Comparison of ENCODE assay signal across 20 cellular contexts in the genomic region with DNA sequence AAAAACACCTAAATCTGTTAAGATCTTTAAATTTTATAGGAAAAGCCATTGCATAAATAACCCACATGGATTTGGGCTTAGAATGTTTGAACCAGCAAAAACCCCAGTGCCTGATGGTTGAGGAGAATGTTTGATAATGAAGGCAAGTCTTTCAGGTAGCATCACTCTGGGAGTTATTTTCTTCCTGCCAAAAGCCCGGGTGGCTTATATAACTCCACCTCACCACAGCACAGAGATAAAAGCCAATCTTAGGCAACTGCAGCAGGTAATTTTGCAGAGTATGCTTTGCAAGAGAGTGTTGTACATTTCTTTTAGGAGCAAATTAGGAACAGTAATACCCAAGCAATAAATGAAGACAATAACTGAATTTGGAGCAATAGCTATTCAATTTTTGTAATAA. TPM values are rescaled to one million over a fixed set of nuclear protein-coding genes. Genes with fewer than 3 reads are reported as not detected.
"Had no signal": no experiment of that assay in that cellular context is flagged by ENCODE, and none has a peak within 500 bp of the region (broad histone marks: within the 10 kb centered on the region; RNA-seq: fewer than 3 reads in every experiment).

No MANE protein-coding gene starts in this region.

- H3K27ac ChIP-seq: colonic mucosa, epithelial cell of prostate, esophagus squamous epithelium, gastrocnemius medialis, heart right ventricle, left lung, lower lobe of right lung had no signal

- H3K4me3 ChIP-seq: colonic mucosa, esophagus squamous epithelium, gastrocnemius medialis, heart right ventricle, left lung, lower lobe of right lung had no signal

- H3K36me3 ChIP-seq: colonic mucosa, esophagus squamous epithelium, gastrocnemius medialis, heart right ventricle, left lung, lower lobe of right lung had no signal

- H3K4me1 ChIP-seq: colonic mucosa, esophagus squamous epithelium, gastrocnemius medialis, heart right ventricle, left lung, lower lobe of right lung had no signal

- DNase-seq: colonic mucosa; cortex of kidney; effector CD8-positive, alpha-beta T cell; effector memory CD8-positive, alpha-beta T cell; endodermal cell; erythroblast; esophagus squamous epithelium; foreskin melanocyte; gastrocnemius medialis; heart right ventricle; hippocampal formation; left cardiac atrium; left lung; left ventricle myocardium superior; lower lobe of right lung; mesenchymal stem cell; midbrain; naive thymus-derived CD4-positive, alpha-beta T cell had no signal

- H3K27me3 ChIP-seq: colonic mucosa had no signal

- ATAC-seq: effector memory CD8-positive, alpha-beta T cell; esophagus mucosa; gastrocnemius medialis; heart right ventricle; left cardiac atrium; left lung; left ventricle myocardium superior; lower lobe of right lung; naive thymus-derived CD4-positive, alpha-beta T cell had no signal

RNA-seq across cellular contexts. Expression of a gene that starts 7.8 kb away (rescaled TPM):
- polyA plus RNA-seq: naive thymus-derived CD4-positive, alpha-beta T cell had no signal
